In the genomic region with DNA sequence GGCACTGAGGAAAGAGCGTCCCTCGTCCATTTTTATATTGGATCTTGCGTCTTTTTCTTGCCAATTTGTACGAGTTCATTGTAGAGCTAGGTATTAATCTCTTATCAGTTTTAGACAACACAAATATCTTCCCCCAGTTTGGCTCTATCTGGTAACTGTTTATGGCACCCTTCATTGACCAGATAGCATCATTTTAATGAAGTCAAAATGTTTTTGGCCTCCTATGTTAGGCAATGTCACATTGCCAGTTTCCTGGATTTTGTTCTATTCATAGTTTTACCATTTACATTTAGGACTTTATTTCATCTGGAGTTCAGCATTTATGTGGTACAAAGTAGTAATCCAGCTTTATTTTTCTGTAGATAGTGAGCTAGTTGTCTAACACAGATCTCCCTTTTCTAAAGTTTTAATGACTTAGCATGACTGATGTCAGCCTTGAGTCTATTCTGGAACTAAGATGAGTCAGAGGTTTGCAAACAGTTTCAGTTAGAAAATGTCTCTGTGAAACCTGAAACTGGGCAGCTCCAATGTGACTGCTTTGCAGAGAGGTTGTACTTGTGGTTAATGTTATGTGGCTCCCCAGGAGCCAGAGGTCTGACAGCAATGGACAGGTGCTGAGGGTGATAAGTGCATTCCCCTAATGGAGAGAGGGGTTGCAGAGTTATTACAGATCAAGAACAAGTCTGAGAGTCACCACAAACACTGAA, we compare ENCODE assay signal across 1 cellular context.
TF ChIP-seq lines count a peak whose summit lies in the region.

No MANE protein-coding gene starts in this region.

TF ChIP-seq in HepG2, 621 proteins besides CTCF, POLR2A, EP300 and RAD21 (continued from another document and continues in another):
- TF ChIP-seq, protein P1, sequence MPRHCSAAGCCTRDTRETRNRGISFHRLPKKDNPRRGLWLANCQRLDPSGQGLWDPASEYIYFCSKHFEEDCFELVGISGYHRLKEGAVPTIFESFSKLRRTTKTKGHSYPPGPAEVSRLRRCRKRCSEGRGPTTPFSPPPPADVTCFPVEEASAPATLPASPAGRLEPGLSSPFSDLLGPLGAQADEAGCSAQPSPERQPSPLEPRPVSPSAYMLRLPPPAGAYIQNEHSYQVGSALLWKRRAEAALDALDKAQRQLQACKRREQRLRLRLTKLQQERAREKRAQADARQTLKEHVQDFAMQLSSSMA (CRISPR knock-in tag; IDR thresholded peaks at IDR 0.05) = no peak
- TF ChIP-seq FOXC1 (CRISPR knock-in tag; IDR thresholded peaks at IDR 0.05; ENCODE audit: borderline replicate concordance) (no peak), NCOA2 (CRISPR knock-in tag; IDR thresholded peaks at IDR 0.05) (0 out of 2 replicates have a peak, but pooled peaks have one; percentile 52), CHD2 (IDR thresholded peaks at IDR 0.05; ENCODE audit: low read depth, low read length) (no peak), TAF15 (IDR thresholded peaks at IDR 0.05; ENCODE audit: low read depth, low read length, poor library complexity, severe bottlenecking) (no peak), MZF1 (CRISPR knock-in tag; IDR thresholded peaks at IDR 0.05; ENCODE audit: borderline replicate concordance) (no peak), ZFP36L2 (CRISPR knock-in tag; IDR thresholded peaks at IDR 0.05) (no peak), ZNF382 (CRISPR knock-in tag; IDR thresholded peaks at IDR 0.05; ENCODE audit: borderline replicate concordance) (no peak), GFI1 (CRISPR knock-in tag; IDR thresholded peaks at IDR 0.05; ENCODE audit: borderline replicate concordance) (no peak), ZNF674 (CRISPR knock-in tag; IDR thresholded peaks at IDR 0.05; ENCODE audit: low read depth) (no peak), SRSF4 (IDR thresholded peaks at IDR 0.05; ENCODE audit: low read depth, low read length, poor library complexity, severe bottlenecking) (no peak), EHMT2 (IDR thresholded peaks at IDR 0.05; ENCODE audit: borderline replicate concordance, low read depth, low read length) (no peak; the same call in 1 of the 2 replicates), SAP130 (CRISPR knock-in tag; IDR thresholded peaks at IDR 0.05; ENCODE audit: low read depth) (peak; percentile 77), ZNF598 (CRISPR knock-in tag; IDR thresholded peaks at IDR 0.05; ENCODE audit: borderline replicate concordance) (no peak), ZNF367 (CRISPR knock-in tag; IDR thresholded peaks at IDR 0.05; ENCODE audit: borderline replicate concordance) (no peak), SMAD3 (CRISPR knock-in tag; IDR thresholded peaks at IDR 0.05) (no peak), STAG1 (CRISPR knock-in tag; IDR thresholded peaks at IDR 0.05) (no peak), ZNF20 (CRISPR knock-in tag; IDR thresholded peaks at IDR 0.05) (no peak), ZNF780A (CRISPR knock-in tag; IDR thresholded peaks at IDR 0.05) (no peak), FLYWCH1 (CRISPR knock-in tag; IDR thresholded peaks at IDR 0.05) (no peak), RXRA (CRISPR knock-in tag; IDR thresholded peaks at IDR 0.05) (no peak), ZNF430 (CRISPR knock-in tag; IDR thresholded peaks at IDR 0.05) (no peak), YY1 (IDR thresholded peaks at IDR 0.05; ENCODE audit: insufficient read depth, insufficient replicate concordance, low read depth, low read length) (no peak), ZFP1 (CRISPR knock-in tag; IDR thresholded peaks at IDR 0.05) (no peak), PHF20 (CRISPR knock-in tag; IDR thresholded peaks at IDR 0.05) (no peak), AGO2 (optimal IDR thresholded peaks at IDR 0.05; ENCODE audit: low read depth, low read length) (no peak), ZNF713 (CRISPR knock-in tag; IDR thresholded peaks at IDR 0.05) (no peak), ZFY (CRISPR knock-in tag; IDR thresholded peaks at IDR 0.05) (no peak)
- TF ChIP-seq, protein P2, sequence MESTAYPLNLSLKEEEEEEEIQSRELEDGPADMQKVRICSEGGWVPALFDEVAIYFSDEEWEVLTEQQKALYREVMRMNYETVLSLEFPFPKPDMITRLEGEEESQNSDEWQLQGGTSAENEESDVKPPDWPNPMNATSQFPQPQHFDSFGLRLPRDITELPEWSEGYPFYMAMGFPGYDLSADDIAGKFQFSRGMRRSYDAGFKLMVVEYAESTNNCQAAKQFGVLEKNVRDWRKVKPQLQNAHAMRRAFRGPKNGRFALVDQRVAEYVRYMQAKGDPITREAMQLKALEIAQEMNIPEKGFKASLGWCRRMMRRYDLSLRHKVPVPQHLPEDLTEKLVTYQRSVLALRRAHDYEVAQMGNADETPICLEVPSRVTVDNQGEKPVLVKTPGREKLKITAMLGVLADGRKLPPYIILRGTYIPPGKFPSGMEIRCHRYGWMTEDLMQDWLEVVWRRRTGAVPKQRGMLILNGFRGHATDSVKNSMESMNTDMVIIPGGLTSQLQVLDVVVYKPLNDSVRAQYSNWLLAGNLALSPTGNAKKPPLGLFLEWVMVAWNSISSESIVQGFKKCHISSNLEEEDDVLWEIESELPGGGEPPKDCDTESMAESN (CRISPR knock-in tag; conservative IDR thresholded peaks at IDR 0.05) = no peak
- TF ChIP-seq, protein P3, sequence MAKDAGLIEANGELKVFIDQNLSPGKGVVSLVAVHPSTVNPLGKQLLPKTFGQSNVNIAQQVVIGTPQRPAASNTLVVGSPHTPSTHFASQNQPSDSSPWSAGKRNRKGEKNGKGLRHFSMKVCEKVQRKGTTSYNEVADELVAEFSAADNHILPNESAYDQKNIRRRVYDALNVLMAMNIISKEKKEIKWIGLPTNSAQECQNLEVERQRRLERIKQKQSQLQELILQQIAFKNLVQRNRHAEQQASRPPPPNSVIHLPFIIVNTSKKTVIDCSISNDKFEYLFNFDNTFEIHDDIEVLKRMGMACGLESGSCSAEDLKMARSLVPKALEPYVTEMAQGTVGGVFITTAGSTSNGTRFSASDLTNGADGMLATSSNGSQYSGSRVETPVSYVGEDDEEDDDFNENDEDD (CRISPR knock-in tag; IDR thresholded peaks at IDR 0.05; ENCODE audit: borderline replicate concordance) = no peak
- TF ChIP-seq, protein P4, sequence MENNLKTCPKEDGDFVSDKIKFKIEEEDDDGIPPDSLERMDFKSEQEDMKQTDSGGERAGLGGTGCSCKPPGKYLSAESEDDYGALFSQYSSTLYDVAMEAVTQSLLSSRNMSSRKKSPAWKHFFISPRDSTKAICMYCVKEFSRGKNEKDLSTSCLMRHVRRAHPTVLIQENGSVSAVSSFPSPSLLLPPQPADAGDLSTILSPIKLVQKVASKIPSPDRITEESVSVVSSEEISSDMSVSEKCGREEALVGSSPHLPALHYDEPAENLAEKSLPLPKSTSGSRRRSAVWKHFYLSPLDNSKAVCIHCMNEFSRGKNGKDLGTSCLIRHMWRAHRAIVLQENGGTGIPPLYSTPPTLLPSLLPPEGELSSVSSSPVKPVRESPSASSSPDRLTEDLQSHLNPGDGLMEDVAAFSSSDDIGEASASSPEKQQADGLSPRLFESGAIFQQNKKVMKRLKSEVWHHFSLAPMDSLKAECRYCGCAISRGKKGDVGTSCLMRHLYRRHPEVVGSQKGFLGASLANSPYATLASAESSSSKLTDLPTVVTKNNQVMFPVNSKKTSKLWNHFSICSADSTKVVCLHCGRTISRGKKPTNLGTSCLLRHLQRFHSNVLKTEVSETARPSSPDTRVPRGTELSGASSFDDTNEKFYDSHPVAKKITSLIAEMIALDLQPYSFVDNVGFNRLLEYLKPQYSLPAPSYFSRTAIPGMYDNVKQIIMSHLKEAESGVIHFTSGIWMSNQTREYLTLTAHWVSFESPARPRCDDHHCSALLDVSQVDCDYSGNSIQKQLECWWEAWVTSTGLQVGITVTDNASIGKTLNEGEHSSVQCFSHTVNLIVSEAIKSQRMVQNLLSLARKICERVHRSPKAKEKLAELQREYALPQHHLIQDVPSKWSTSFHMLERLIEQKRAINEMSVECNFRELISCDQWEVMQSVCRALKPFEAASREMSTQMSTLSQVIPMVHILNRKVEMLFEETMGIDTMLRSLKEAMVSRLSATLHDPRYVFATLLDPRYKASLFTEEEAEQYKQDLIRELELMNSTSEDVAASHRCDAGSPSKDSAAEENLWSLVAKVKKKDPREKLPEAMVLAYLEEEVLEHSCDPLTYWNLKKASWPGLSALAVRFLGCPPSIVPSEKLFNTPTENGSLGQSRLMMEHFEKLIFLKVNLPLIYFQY (CRISPR knock-in tag; IDR thresholded peaks at IDR 0.05; ENCODE audit: borderline replicate concordance) = no peak
- TF ChIP-seq, protein P5, sequence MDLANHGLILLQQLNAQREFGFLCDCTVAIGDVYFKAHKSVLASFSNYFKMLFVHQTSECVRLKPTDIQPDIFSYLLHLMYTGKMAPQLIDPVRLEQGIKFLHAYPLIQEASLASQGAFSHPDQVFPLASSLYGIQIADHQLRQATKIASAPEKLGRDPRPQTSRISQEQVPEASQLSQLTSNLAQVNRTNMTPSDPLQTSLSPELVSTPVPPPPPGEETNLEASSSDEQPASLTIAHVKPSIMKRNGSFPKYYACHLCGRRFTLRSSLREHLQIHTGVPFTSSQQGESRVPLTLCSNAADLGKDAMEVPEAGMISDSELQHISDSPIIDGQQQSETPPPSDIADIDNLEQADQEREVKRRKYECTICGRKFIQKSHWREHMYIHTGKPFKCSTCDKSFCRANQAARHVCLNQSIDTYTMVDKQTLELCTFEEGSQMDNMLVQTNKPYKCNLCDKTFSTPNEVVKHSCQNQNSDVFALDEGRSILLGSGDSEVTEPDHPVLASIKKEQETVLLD (CRISPR knock-in tag; IDR thresholded peaks at IDR 0.05; ENCODE audit: low read depth) = no peak
- TF ChIP-seq, protein P6, sequence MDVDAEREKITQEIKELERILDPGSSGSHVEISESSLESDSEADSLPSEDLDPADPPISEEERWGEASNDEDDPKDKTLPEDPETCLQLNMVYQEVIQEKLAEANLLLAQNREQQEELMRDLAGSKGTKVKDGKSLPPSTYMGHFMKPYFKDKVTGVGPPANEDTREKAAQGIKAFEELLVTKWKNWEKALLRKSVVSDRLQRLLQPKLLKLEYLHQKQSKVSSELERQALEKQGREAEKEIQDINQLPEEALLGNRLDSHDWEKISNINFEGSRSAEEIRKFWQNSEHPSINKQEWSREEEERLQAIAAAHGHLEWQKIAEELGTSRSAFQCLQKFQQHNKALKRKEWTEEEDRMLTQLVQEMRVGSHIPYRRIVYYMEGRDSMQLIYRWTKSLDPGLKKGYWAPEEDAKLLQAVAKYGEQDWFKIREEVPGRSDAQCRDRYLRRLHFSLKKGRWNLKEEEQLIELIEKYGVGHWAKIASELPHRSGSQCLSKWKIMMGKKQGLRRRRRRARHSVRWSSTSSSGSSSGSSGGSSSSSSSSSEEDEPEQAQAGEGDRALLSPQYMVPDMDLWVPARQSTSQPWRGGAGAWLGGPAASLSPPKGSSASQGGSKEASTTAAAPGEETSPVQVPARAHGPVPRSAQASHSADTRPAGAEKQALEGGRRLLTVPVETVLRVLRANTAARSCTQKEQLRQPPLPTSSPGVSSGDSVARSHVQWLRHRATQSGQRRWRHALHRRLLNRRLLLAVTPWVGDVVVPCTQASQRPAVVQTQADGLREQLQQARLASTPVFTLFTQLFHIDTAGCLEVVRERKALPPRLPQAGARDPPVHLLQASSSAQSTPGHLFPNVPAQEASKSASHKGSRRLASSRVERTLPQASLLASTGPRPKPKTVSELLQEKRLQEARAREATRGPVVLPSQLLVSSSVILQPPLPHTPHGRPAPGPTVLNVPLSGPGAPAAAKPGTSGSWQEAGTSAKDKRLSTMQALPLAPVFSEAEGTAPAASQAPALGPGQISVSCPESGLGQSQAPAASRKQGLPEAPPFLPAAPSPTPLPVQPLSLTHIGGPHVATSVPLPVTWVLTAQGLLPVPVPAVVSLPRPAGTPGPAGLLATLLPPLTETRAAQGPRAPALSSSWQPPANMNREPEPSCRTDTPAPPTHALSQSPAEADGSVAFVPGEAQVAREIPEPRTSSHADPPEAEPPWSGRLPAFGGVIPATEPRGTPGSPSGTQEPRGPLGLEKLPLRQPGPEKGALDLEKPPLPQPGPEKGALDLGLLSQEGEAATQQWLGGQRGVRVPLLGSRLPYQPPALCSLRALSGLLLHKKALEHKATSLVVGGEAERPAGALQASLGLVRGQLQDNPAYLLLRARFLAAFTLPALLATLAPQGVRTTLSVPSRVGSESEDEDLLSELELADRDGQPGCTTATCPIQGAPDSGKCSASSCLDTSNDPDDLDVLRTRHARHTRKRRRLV (CRISPR knock-in tag; IDR thresholded peaks at IDR 0.05) = no peak
- TF ChIP-seq, protein P7, sequence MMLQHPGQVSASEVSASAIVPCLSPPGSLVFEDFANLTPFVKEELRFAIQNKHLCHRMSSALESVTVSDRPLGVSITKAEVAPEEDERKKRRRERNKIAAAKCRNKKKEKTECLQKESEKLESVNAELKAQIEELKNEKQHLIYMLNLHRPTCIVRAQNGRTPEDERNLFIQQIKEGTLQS (CRISPR knock-in tag; IDR thresholded peaks at IDR 0.05) = 0 out of 2 replicates have a peak, but pooled peaks have one; percentile 41
- TF ChIP-seq, protein P8, sequence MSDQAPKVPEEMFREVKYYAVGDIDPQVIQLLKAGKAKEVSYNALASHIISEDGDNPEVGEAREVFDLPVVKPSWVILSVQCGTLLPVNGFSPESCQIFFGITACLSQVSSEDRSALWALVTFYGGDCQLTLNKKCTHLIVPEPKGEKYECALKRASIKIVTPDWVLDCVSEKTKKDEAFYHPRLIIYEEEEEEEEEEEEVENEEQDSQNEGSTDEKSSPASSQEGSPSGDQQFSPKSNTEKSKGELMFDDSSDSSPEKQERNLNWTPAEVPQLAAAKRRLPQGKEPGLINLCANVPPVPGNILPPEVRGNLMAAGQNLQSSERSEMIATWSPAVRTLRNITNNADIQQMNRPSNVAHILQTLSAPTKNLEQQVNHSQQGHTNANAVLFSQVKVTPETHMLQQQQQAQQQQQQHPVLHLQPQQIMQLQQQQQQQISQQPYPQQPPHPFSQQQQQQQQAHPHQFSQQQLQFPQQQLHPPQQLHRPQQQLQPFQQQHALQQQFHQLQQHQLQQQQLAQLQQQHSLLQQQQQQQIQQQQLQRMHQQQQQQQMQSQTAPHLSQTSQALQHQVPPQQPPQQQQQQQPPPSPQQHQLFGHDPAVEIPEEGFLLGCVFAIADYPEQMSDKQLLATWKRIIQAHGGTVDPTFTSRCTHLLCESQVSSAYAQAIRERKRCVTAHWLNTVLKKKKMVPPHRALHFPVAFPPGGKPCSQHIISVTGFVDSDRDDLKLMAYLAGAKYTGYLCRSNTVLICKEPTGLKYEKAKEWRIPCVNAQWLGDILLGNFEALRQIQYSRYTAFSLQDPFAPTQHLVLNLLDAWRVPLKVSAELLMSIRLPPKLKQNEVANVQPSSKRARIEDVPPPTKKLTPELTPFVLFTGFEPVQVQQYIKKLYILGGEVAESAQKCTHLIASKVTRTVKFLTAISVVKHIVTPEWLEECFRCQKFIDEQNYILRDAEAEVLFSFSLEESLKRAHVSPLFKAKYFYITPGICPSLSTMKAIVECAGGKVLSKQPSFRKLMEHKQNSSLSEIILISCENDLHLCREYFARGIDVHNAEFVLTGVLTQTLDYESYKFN (CRISPR knock-in tag; conservative IDR thresholded peaks at IDR 0.05) = peak; percentile 67
- TF ChIP-seq, protein P9, sequence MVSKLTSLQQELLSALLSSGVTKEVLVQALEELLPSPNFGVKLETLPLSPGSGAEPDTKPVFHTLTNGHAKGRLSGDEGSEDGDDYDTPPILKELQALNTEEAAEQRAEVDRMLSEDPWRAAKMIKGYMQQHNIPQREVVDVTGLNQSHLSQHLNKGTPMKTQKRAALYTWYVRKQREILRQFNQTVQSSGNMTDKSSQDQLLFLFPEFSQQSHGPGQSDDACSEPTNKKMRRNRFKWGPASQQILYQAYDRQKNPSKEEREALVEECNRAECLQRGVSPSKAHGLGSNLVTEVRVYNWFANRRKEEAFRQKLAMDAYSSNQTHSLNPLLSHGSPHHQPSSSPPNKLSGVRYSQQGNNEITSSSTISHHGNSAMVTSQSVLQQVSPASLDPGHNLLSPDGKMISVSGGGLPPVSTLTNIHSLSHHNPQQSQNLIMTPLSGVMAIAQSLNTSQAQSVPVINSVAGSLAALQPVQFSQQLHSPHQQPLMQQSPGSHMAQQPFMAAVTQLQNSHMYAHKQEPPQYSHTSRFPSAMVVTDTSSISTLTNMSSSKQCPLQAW (CRISPR knock-in tag; IDR thresholded peaks at IDR 0.05) = 0 out of 2 replicates have a peak, but pooled peaks have one; percentile 31
